In the genomic region with DNA sequence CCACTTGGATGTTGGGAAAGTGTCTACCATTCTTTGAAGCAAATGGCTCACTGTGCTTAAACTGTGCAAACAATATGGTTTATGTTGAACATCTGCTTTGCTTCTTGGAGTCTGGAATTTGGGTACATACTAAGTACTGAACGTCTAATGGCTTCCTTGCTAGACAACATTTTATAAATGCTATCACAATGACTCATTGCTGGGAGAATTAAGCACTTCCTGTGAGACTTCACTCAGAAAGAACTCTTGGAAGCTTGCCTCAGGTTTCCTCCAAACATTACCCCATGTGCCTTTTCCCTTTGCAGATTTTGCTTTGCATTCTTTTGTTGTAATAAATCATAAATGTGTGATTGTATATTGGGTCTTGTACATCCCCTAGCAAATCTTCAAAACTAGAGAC, we compare ENCODE assay signal across 1 cellular context.
TF ChIP-seq lines count a peak whose summit lies in the region.

No MANE protein-coding gene starts in this region.

TF ChIP-seq in SK-N-SH treated with all-trans-retinoic acid at 6 μM for 48 hours, 23 proteins besides CTCF, POLR2A, EP300 and RAD21 (continued from another document):
- TF ChIP-seq CREB5 (CRISPR knock-in tag; IDR thresholded peaks at IDR 0.05; ENCODE audit: low read depth) (0 out of 2 replicates have a peak, but pooled peaks have one; percentile 27), ZNF565 (CRISPR knock-in tag; conservative IDR thresholded peaks at IDR 0.05; ENCODE audit: low read depth) (no peak), PPARA (CRISPR knock-in tag; IDR thresholded peaks at IDR 0.05; ENCODE audit: borderline replicate concordance) (no peak), ZC3H10 (CRISPR knock-in tag; IDR thresholded peaks at IDR 0.05) (no peak), OSR1 (CRISPR knock-in tag; IDR thresholded peaks at IDR 0.05) (no peak), BACH2 (CRISPR knock-in tag; IDR thresholded peaks at IDR 0.05; ENCODE audit: borderline replicate concordance) (no peak), ZNF8 (CRISPR knock-in tag; IDR thresholded peaks at IDR 0.05) (no peak), TCF4 (CRISPR knock-in tag; IDR thresholded peaks at IDR 0.05; ENCODE audit: borderline replicate concordance) (no peak), ESRRG (CRISPR knock-in tag; IDR thresholded peaks at IDR 0.05) (no peak), ZFP3 (CRISPR knock-in tag; IDR thresholded peaks at IDR 0.05) (no peak)
- TF ChIP-seq, protein P1, sequence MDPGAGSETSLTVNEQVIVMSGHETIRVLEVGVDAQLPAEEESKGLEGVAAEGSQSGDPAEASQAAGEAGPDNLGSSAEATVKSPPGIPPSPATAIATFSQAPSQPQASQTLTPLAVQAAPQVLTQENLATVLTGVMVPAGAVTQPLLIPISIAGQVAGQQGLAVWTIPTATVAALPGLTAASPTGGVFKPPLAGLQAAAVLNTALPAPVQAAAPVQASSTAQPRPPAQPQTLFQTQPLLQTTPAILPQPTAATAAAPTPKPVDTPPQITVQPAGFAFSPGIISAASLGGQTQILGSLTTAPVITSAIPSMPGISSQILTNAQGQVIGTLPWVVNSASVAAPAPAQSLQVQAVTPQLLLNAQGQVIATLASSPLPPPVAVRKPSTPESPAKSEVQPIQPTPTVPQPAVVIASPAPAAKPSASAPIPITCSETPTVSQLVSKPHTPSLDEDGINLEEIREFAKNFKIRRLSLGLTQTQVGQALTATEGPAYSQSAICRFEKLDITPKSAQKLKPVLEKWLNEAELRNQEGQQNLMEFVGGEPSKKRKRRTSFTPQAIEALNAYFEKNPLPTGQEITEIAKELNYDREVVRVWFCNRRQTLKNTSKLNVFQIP (CRISPR knock-in tag; IDR thresholded peaks at IDR 0.05; ENCODE audit: borderline replicate concordance, low read depth) = no peak
- TF ChIP-seq, protein P2, sequence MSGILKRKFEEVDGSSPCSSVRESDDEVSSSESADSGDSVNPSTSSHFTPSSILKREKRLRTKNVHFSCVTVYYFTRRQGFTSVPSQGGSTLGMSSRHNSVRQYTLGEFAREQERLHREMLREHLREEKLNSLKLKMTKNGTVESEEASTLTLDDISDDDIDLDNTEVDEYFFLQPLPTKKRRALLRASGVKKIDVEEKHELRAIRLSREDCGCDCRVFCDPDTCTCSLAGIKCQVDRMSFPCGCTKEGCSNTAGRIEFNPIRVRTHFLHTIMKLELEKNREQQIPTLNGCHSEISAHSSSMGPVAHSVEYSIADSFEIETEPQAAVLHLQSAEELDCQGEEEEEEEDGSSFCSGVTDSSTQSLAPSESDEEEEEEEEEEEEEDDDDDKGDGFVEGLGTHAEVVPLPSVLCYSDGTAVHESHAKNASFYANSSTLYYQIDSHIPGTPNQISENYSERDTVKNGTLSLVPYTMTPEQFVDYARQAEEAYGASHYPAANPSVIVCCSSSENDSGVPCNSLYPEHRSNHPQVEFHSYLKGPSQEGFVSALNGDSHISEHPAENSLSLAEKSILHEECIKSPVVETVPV (CRISPR knock-in tag; IDR thresholded peaks at IDR 0.05) = no peak
